ENCODE assay signal across 19 cellular contexts in genomic region chr5:83145882-83146331, GRCh38.
DNase-seq lines count a peak whose midpoint lies in the region; ATAC-seq and TF ChIP-seq lines count a peak whose summit lies in the region.
"Had no signal": no experiment of that assay in that cellular context is flagged by ENCODE, and none has a peak within 500 bp of the region (broad histone marks: within the 10 kb centered on the region; RNA-seq: fewer than 3 reads in every experiment).

No MANE protein-coding gene starts in this region.

- H3K27me3 ChIP-seq in hepatocyte: no peaks in the 10 kb centered on the region
- H3K27me3 ChIP-seq: upper lobe of right lung had no signal

- intact Hi-C loops in sciatic nerve (cut with DNase I): no loop called here

- H2AFZ ChIP-seq in hepatocyte: no peak overlapping the region
- H2AFZ ChIP-seq: PC-9 had no signal

- DNase-seq in choroid plexus epithelial cell (ENCODE audit: low read depth): peak; percentile 33
- no peak for DNase-seq in hepatocyte (ENCODE audit: low spot score)
- DNase-seq in sciatic nerve (ENCODE audit: low spot score): no peak
- no peak for DNase-seq in activated effector memory CD4-positive, alpha-beta T cell treated with Interleukin-2 at 50 U/mL for 16 hours
- no peak for DNase-seq in mesenteric fat pad (ENCODE audit: low spot score)
- no peak for DNase-seq in COLO668 (lab: John Stamatoyannopoulos, UW; ENCODE audit: unreplicated experiment)
- DNase-seq in GDM1 (lab: John Stamatoyannopoulos, UW): no peak
- DNase-seq: activated CD4-positive, alpha-beta T cell treated with anti-CD3 and anti-CD28 coated beads, Interleukin-2, amount 10 ng/mL, durations not matched to agents 24 days and 14 days; activated CD8-positive, alpha-beta memory T cell treated with anti-CD3 and anti-CD28 coated beads, Interleukin-2, amount 50 U/mL, for 48 hours; activated naive CD4-positive, alpha-beta T cell; C1 segment of cervical spinal cord; natural killer cell; NCI-H1105 treated with DMSO at 0.1 percent for 48 hours; NCI-H2171 treated with DMSO at 0.1 percent for 48 hours; NCI-H82; PC-9; stimulated activated naive CD8-positive, alpha-beta T cell treated with anti-CD3 and anti-CD28 coated beads, Interleukin-15, Interleukin-2, amounts not matched to agents 100 U/mL and 50 U/mL, for 24 hours; upper lobe of right lung had no signal

- POLR2A ChIA-PET in HEK293 (lab: Yijun Ruan, JAX): no interaction called here

- H3K4me1 ChIP-seq in HEK293 (ENCODE audit: control insufficient read depth, insufficient read depth, low read length) (peaks cover 9% of the 10 kb centered on the region), hepatocyte (ENCODE audit: insufficient read depth) (peaks cover 5% of the 10 kb centered on the region)
- H3K4me1 ChIP-seq: upper lobe of right lung had no signal

- no peak overlapping the region for H3K4me3 ChIP-seq in HEK293 (ENCODE audit: low read depth, low read length)
- H3K4me3 ChIP-seq in choroid plexus epithelial cell (ENCODE audit: low read depth, low read length): no peak overlapping the region
- no peak overlapping the region for H3K4me3 ChIP-seq in hepatocyte
- H3K4me3 ChIP-seq: PC-9, upper lobe of right lung had no signal

- H3K27ac ChIP-seq in HEK293 (ENCODE audit: extremely low read depth, low read depth, low read length) (no peak overlapping the region), hepatocyte (peak overlapping the region; percentile 51)
- H3K27ac ChIP-seq: PC-9, upper lobe of right lung had no signal

- CTCF ChIA-PET in HEK293 (lab: Yijun Ruan, JAX): interaction anchor here (0.6 kb wide), 1 partner anchor 33 kb away, joined by 3 read pairs; no protein-coding TSS in a partner anchor

- H3K9me2 ChIP-seq in hepatocyte (replicated peaks; ENCODE audit: insufficient read depth): no peaks in the 10 kb centered on the region

- peak overlapping the region; percentile 26 for H3K4me2 ChIP-seq in hepatocyte
- H3K4me2 ChIP-seq: PC-9 had no signal

- ATAC-seq in sciatic nerve: peak; percentile 50
- ATAC-seq: natural killer cell; stimulated activated naive CD8-positive, alpha-beta T cell treated with anti-CD3 and anti-CD28 coated beads, Interleukin-15, Interleukin-2, amounts not matched to agents 100 U/mL and 50 U/mL, for 24 hours; upper lobe of right lung had no signal

- H3K9me3 ChIP-seq in HEK293 (ENCODE audit: control insufficient read depth, insufficient read depth, low read depth, low read length) (no peaks in the 10 kb centered on the region), hepatocyte (ENCODE audit: low read depth) (no peaks in the 10 kb centered on the region)
- H3K9me3 ChIP-seq: upper lobe of right lung had no signal

- no peak for TF ChIP-seq CTCF in HEK293 (tag by site-specific recombination; IDR thresholded peaks at IDR 0.05)
- no peak for TF ChIP-seq CTCF in choroid plexus epithelial cell (conservative IDR thresholded peaks at IDR 0.05; ENCODE audit: low read depth, low read length)
- TF ChIP-seq CTCF in hepatocyte (IDR thresholded peaks at IDR 0.05; ENCODE audit: poor library complexity): no peak

- H3K36me3 ChIP-seq in HEK293 (ENCODE audit: control insufficient read depth in 2 of 2, insufficient read depth in 1 of 2, low read length in 2 of 2) (no peaks in the 10 kb centered on the region), hepatocyte (replicated peaks; ENCODE audit: insufficient read depth, low read depth) (no peaks in the 10 kb centered on the region)
- H3K36me3 ChIP-seq: upper lobe of right lung had no signal

- H3K79me2 ChIP-seq in hepatocyte: no peaks in the 10 kb centered on the region

- H4K20me1 ChIP-seq in hepatocyte (ENCODE audit: insufficient read depth, poor library complexity, severe bottlenecking): no peaks in the 10 kb centered on the region

TF ChIP-seq in HEK293, 187 proteins besides CTCF, POLR2A, EP300 and RAD21:
- no peak for TF ChIP-seq ZBTB48 (tag by site-specific recombination; IDR thresholded peaks at IDR 0.05)
- TF ChIP-seq, protein P1, sequence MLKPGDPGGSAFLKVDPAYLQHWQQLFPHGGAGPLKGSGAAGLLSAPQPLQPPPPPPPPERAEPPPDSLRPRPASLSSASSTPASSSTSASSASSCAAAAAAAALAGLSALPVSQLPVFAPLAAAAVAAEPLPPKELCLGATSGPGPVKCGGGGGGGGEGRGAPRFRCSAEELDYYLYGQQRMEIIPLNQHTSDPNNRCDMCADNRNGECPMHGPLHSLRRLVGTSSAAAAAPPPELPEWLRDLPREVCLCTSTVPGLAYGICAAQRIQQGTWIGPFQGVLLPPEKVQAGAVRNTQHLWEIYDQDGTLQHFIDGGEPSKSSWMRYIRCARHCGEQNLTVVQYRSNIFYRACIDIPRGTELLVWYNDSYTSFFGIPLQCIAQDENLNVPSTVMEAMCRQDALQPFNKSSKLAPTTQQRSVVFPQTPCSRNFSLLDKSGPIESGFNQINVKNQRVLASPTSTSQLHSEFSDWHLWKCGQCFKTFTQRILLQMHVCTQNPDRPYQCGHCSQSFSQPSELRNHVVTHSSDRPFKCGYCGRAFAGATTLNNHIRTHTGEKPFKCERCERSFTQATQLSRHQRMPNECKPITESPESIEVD (tag by site-specific recombination; IDR thresholded peaks at IDR 0.05): 0 out of 2 replicates have a peak, but pooled peaks have one; percentile 19
